8 cellular contexts compared by ENCODE assay signal in the genomic region with DNA sequence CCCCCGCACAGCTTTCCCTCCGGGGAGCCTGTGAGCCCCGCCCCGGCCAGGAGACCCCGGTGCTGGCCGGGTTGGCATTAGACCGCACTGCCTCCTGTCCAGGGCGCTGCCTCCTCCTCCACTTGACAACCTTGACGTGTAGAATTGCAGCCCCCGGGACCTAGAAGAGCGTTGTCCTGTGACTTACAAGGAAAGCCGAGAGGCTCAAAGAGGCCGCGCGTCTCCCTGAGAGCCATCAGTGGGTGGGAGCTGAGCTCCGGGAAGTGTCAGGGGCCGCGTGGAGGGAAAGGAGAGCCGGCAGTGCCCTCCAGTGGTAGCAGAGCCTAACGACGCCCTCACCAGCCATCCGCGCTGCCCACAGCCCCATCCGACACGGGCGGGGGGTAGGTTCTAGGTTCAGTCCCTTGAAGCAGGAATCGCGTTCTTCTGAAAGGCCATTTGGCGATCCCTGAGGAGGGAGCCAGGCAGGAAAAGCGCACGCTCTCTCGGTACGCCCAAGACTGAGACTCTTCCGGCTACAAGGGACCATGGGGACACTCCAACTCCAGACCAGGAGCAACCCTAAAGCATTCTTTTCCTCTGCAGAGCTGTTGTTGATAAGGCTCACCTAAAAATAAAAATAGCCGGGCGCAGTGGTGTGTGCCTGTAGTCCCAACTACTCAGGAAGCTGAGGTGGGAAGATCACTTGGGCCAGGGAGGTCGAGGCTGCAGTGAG. TPM values are rescaled to one million over a fixed set of nuclear protein-coding genes. Genes with fewer than 3 reads are reported as not detected.
A peak's percentile ranks its signal among the peaks of the same experiment; 100 is the strongest.
DNase-seq lines count a peak whose midpoint lies in the region; ATAC-seq and TF ChIP-seq lines count a peak whose summit lies in the region.

No MANE protein-coding gene starts in this region.

- no peaks in the 10 kb centered on the region for H3K36me3 ChIP-seq in neural cell (ENCODE audit: insufficient read depth, low read length)

- TF ChIP-seq EP300 in neural cell (conservative IDR thresholded peaks at IDR 0.05; ENCODE audit: poor library complexity, severe bottlenecking): no peak

- H4K20me1 ChIP-seq in neural cell (ENCODE audit: insufficient read depth): no peaks in the 10 kb centered on the region

- H3K4me1 Mint-ChIP-seq in activated T-helper 1 cell treated with anti-CD3 and anti-CD28 coated beads, Interleukin-12 subunit alpha, Interleukin-12 subunit beta, Interleukin-2, Interleukin-4 antibody, amounts not matched to agents 30 ng/mL and 10 ng/mL and 1 ng/mL, durations not matched to agents 14 hours and 24 hours and 36 hours (ENCODE audit: low read depth): peaks cover 7% of the 10 kb centered on the region

- DNase-seq in DMS79 (lab: John Stamatoyannopoulos, UW) (peak; percentile 59), HuH-7 (ENCODE audit: low spot score) (peak; percentile 96), fibroblast of the aortic adventitia (ENCODE audit: low read depth) (peak; percentile 72)
- peak; percentile 50 for DNase-seq in activated T-helper 1 cell treated with anti-CD3 and anti-CD28 coated beads, Interleukin-12 subunit alpha, Interleukin-12 subunit beta, Interleukin-2, Interleukin-4 antibody, amounts not matched to agents 30 ng/mL and 10 ng/mL and 1 ng/mL, durations not matched to agents 14 hours and 24 hours and 36 hours (ENCODE audit: low spot score)
- peak; percentile 82 for DNase-seq in stimulated activated naive CD8-positive, alpha-beta T cell treated with anti-CD3 and anti-CD28 coated beads, Interleukin-15, Interleukin-2, amounts not matched to agents 100 U/mL and 50 U/mL, for 24 hours

- H3K9me3 Mint-ChIP-seq in activated T-helper 1 cell treated with anti-CD3 and anti-CD28 coated beads, Interleukin-12 subunit alpha, Interleukin-12 subunit beta, Interleukin-2, Interleukin-4 antibody, amounts not matched to agents 30 ng/mL and 10 ng/mL and 1 ng/mL, durations not matched to agents 14 hours and 24 hours and 36 hours: no peaks in the 10 kb centered on the region

- H3K36me3 Mint-ChIP-seq in activated T-helper 1 cell treated with anti-CD3 and anti-CD28 coated beads, Interleukin-12 subunit alpha, Interleukin-12 subunit beta, Interleukin-2, Interleukin-4 antibody, amounts not matched to agents 30 ng/mL and 10 ng/mL and 1 ng/mL, durations not matched to agents 14 hours and 24 hours and 36 hours (ENCODE audit: low read depth): peaks cover 13% of the 10 kb centered on the region

- H3F3A ChIP-seq in neural cell (ENCODE audit: insufficient read depth, low read length, poor library complexity, severe bottlenecking): no peaks in the 10 kb centered on the region

- H3K27me3 ChIP-seq in neural cell (ENCODE audit: insufficient read depth, low read depth, low read length): no peaks in the 10 kb centered on the region

- H3K4me3 Mint-ChIP-seq in activated T-helper 1 cell treated with anti-CD3 and anti-CD28 coated beads, Interleukin-12 subunit alpha, Interleukin-12 subunit beta, Interleukin-2, Interleukin-4 antibody, amounts not matched to agents 30 ng/mL and 10 ng/mL and 1 ng/mL, durations not matched to agents 14 hours and 24 hours and 36 hours: peak overlapping the region; percentile 26

- H3K9me2 ChIP-seq in neural cell (ENCODE audit: insufficient read depth, low read length): no peaks in the 10 kb centered on the region

- H3K79me2 ChIP-seq in neural cell (replicated peaks; ENCODE audit: insufficient read depth, low read length): no peaks in the 10 kb centered on the region

- peak overlapping the region; percentile 43 for H3K4me3 ChIP-seq in fibroblast of the aortic adventitia (ENCODE audit: low read depth, low read length)
- peak overlapping the region; percentile 59 for H3K4me3 ChIP-seq in neural cell (ENCODE audit: low read length)

- intact Hi-C loops in activated T-helper 1 cell treated with anti-CD3 and anti-CD28 coated beads, Interleukin-12 subunit alpha, Interleukin-12 subunit beta, Interleukin-2, Interleukin-4 antibody, amounts not matched to agents 30 ng/mL and 10 ng/mL and 1 ng/mL, durations not matched to agents 14 hours and 24 hours and 36 hours (cut with micrococcal nuclease): loop anchor here (1.0 to 2.0 kb wide), 6 partner anchors 40 to 431 kb away; partner anchors contain the start of genes GALNT10 and SAP30L

- no peak overlapping the region for H3K27ac ChIP-seq in neural cell (ENCODE audit: low read length)

- peak; percentile 99 for ATAC-seq in GM21529 (IDR thresholded peaks at IDR 0.05; ENCODE audit: unreplicated experiment)
- ATAC-seq in stimulated activated naive CD8-positive, alpha-beta T cell treated with anti-CD3 and anti-CD28 coated beads, Interleukin-15, Interleukin-2, amounts not matched to agents 100 U/mL and 50 U/mL, for 24 hours: peak; percentile 96

- TF ChIP-seq RAD21 in neural cell (conservative IDR thresholded peaks at IDR 0.05): peak; percentile 99

- peak overlapping the region; percentile 39 for H3K9ac ChIP-seq in neural cell (ENCODE audit: low read length)

- no peaks in the 10 kb centered on the region for H3K9me3 ChIP-seq in neural cell (ENCODE audit: low read length)

- TF ChIP-seq CTCF in fibroblast of the aortic adventitia (IDR thresholded peaks at IDR 0.05; ENCODE audit: insufficient read depth, low read length) (peak; percentile 85), neural cell (IDR thresholded peaks at IDR 0.05; ENCODE audit: poor library complexity, severe bottlenecking) (peak; percentile 98)

- no peak overlapping the region for H2AFZ ChIP-seq in neural cell (ENCODE audit: low read depth, low read length)

- H3K4me2 ChIP-seq in neural cell (ENCODE audit: low read length): no peak overlapping the region

- no peaks in the 10 kb centered on the region for H3K27me3 Mint-ChIP-seq in activated T-helper 1 cell treated with anti-CD3 and anti-CD28 coated beads, Interleukin-12 subunit alpha, Interleukin-12 subunit beta, Interleukin-2, Interleukin-4 antibody, amounts not matched to agents 30 ng/mL and 10 ng/mL and 1 ng/mL, durations not matched to agents 14 hours and 24 hours and 36 hours (ENCODE audit: insufficient read depth)

- peak overlapping the region; percentile 40 for H3K27ac Mint-ChIP-seq in activated T-helper 1 cell treated with anti-CD3 and anti-CD28 coated beads, Interleukin-12 subunit alpha, Interleukin-12 subunit beta, Interleukin-2, Interleukin-4 antibody, amounts not matched to agents 30 ng/mL and 10 ng/mL and 1 ng/mL, durations not matched to agents 14 hours and 24 hours and 36 hours

TF ChIP-seq in PFSK-1, 5 proteins besides CTCF, POLR2A, EP300 and RAD21 (continues in another document):
- TF ChIP-seq SIN3A (IDR thresholded peaks at IDR 0.05; ENCODE audit: borderline replicate concordance, insufficient read depth, low read length) (no peak), FOXP2 (optimal IDR thresholded peaks at IDR 0.05; ENCODE audit: borderline replicate concordance, extremely low read depth, extremely low read length, insufficient read depth) (peak; percentile 73)

TF ChIP-seq in neural cell, 6 proteins besides CTCF, POLR2A, EP300 and RAD21:
- TF ChIP-seq POLR2AphosphoS5 (IDR thresholded peaks at IDR 0.05) (no peak), MXI1 (conservative IDR thresholded peaks at IDR 0.05; ENCODE audit: poor library complexity, severe bottlenecking) (no peak), TAF1 (IDR thresholded peaks at IDR 0.05; ENCODE audit: low read depth) (no peak), EZH2 (IDR thresholded peaks at IDR 0.05; ENCODE audit: borderline replicate concordance, insufficient read depth, low read length, poor library complexity, severe bottlenecking) (no peak), SMC3 (conservative IDR thresholded peaks at IDR 0.05; ENCODE audit: poor library complexity) (peak; percentile 98)

RNA-seq across cellular contexts. Expression of gene SAP30L, which starts 40.6 kb away (rescaled TPM):
- polyA plus RNA-seq in PFSK-1 (2012; ENCODE audit: insufficient read length, low read depth): 27.7 TPM
- 37.5 and 44.4 TPM in 2 replicates for total RNA-seq in activated T-helper 1 cell treated with anti-CD3 and anti-CD28 coated beads, Interleukin-12 subunit alpha, Interleukin-12 subunit beta, Interleukin-2, Interleukin-4 antibody, amounts not matched to agents 30 ng/mL and 10 ng/mL and 1 ng/mL, durations not matched to agents 14 hours and 24 hours and 36 hours
- 21.5 and 30.3 TPM in 2 replicates for total RNA-seq in fibroblast of the aortic adventitia (ENCODE audit: low replicate concordance)
- 18.5 and 32.7 TPM in 2 replicates for polyA plus RNA-seq in neural cell
- 32.8 and 40.7 TPM in 2 replicates for polyA minus RNA-seq in neural cell
